In the genomic region with DNA sequence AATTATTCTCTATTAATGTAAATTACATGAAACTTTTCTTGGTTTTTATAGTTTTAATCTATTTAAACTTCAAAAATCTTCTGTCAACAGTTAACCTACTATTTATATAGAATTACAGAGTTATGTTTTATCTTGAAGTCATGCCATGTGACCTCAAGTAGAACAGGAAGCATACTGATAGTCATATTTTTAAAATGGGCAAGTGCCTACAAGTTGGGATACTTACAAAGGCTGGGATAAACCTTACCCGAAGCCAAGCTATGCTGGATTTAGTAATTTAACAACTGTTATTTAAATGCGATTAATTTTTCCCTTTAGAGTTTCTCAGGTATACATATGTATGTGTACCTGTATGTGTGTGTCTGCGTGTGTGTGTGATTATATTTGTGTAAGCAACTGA, we compare ENCODE assay signal across 31 cellular contexts.
"Had no signal": no experiment of that assay in that cellular context is flagged by ENCODE, and none has a peak within 500 bp of the region (broad histone marks: within the 10 kb centered on the region; RNA-seq: fewer than 3 reads in every experiment).

No MANE protein-coding gene starts in this region.

- H3K27me3 Mint-ChIP-seq: activated CD4-positive, alpha-beta memory T cell treated with anti-CD3 and anti-CD28 coated beads, Interleukin-2, amount 10 ng/mL, durations not matched to agents 7 days and 5 days; activated CD8-positive, alpha-beta memory T cell treated with anti-CD3 and anti-CD28 coated beads, Interleukin-2, amount 10 ng/mL, durations not matched to agents 7 days and 5 days; activated naive CD8-positive, alpha-beta T cell treated with anti-CD3 and anti-CD28 coated beads for 36 hours had no signal

- H3K4me1 Mint-ChIP-seq: activated CD4-positive, alpha-beta memory T cell treated with anti-CD3 and anti-CD28 coated beads, Interleukin-2, amount 10 ng/mL, durations not matched to agents 7 days and 5 days; activated CD8-positive, alpha-beta memory T cell treated with anti-CD3 and anti-CD28 coated beads, Interleukin-2, amount 10 ng/mL, durations not matched to agents 7 days and 5 days; activated naive CD8-positive, alpha-beta T cell treated with anti-CD3 and anti-CD28 coated beads for 36 hours had no signal

- DNase-seq: activated CD4-positive, alpha-beta memory T cell treated with anti-CD3 and anti-CD28 coated beads, Interleukin-2, amount 10 ng/mL, durations not matched to agents 7 days and 5 days; activated CD4-positive, alpha-beta T cell treated with anti-CD3 and anti-CD28 coated beads for 1 hour; activated CD4-positive, alpha-beta T cell treated with anti-CD3 and anti-CD28 coated beads for 48 hours; activated CD4-positive, CD25-positive, alpha-beta regulatory T cell; activated CD8-positive, alpha-beta memory T cell treated with anti-CD3 and anti-CD28 coated beads for 24 hours; activated CD8-positive, alpha-beta memory T cell treated with anti-CD3 and anti-CD28 coated beads, Interleukin-2, amount 10 ng/mL, durations not matched to agents 7 days and 5 days; activated CD8-positive, alpha-beta memory T cell treated with anti-CD3 and anti-CD28 coated beads, Interleukin-2, amount 50 U/mL, for 48 hours; activated effector memory CD4-positive, alpha-beta T cell treated with Interleukin-2 at 50 U/mL for 16 hours; activated naive CD4-positive, alpha-beta T cell; activated naive CD4-positive, alpha-beta T cell treated with anti-CD3 and anti-CD28 coated beads, Interleukin-2, amount 50 U/mL, for 16 hours; activated naive CD8-positive, alpha-beta T cell treated with anti-CD3 and anti-CD28 coated beads for 36 hours; activated T-cell treated with anti-CD3 and anti-CD28 coated beads, Interleukin-2, amount 50 U/mL, for 48 hours; amniotic stem cell; aorta; brain microvascular endothelial cell; MG63; NCI-H1048; NCI-H1436 treated with DMSO at 0.1 percent for 48 hours; NCI-H1694 treated with DMSO at 0.1 percent for 48 hours; NCI-H2029; NCI-H510A; NCI-H748 treated with DMSO at 0.1 percent for 48 hours; NK-92 treated with Interleukin-12 subunit alpha and Interleukin-12 subunit beta, amount 100 ng/mL, for 24 hours; PC-3; Right ventricle myocardium superior; RPMI8226; T1000; WERI-Rb-1 had no signal

- H3K36me3 Mint-ChIP-seq: activated CD8-positive, alpha-beta memory T cell treated with anti-CD3 and anti-CD28 coated beads, Interleukin-2, amount 10 ng/mL, durations not matched to agents 7 days and 5 days; activated naive CD8-positive, alpha-beta T cell treated with anti-CD3 and anti-CD28 coated beads for 36 hours had no signal

- H3K36me3 ChIP-seq: brain microvascular endothelial cell, MG63, Peyer's patch, WERI-Rb-1 had no signal

- ATAC-seq: activated CD8-positive, alpha-beta memory T cell treated with anti-CD3 and anti-CD28 coated beads, Interleukin-2, amount 10 ng/mL, durations not matched to agents 7 days and 5 days; K562 had no signal

- H3K4me3 ChIP-seq: K562, MG63, Peyer's patch, SK-N-MC had no signal

- H3K9me3 ChIP-seq: MG63, Peyer's patch had no signal

- H3K27me3 ChIP-seq: brain microvascular endothelial cell, MG63, Peyer's patch had no signal

- H3K27ac Mint-ChIP-seq: activated CD4-positive, alpha-beta memory T cell treated with anti-CD3 and anti-CD28 coated beads, Interleukin-2, amount 10 ng/mL, durations not matched to agents 7 days and 5 days; activated CD8-positive, alpha-beta memory T cell treated with anti-CD3 and anti-CD28 coated beads, Interleukin-2, amount 10 ng/mL, durations not matched to agents 7 days and 5 days; activated naive CD8-positive, alpha-beta T cell treated with anti-CD3 and anti-CD28 coated beads for 36 hours had no signal

- H3K9me3 Mint-ChIP-seq: activated CD4-positive, alpha-beta memory T cell treated with anti-CD3 and anti-CD28 coated beads, Interleukin-2, amount 10 ng/mL, durations not matched to agents 7 days and 5 days; activated naive CD8-positive, alpha-beta T cell treated with anti-CD3 and anti-CD28 coated beads for 36 hours had no signal

- H3K4me3 Mint-ChIP-seq: activated CD4-positive, alpha-beta memory T cell treated with anti-CD3 and anti-CD28 coated beads, Interleukin-2, amount 10 ng/mL, durations not matched to agents 7 days and 5 days; activated CD8-positive, alpha-beta memory T cell treated with anti-CD3 and anti-CD28 coated beads, Interleukin-2, amount 10 ng/mL, durations not matched to agents 7 days and 5 days; activated naive CD8-positive, alpha-beta T cell treated with anti-CD3 and anti-CD28 coated beads for 36 hours had no signal

- H3K27ac ChIP-seq: brain microvascular endothelial cell, Peyer's patch, SK-N-MC, WERI-Rb-1 had no signal
